In genomic region chr9:17764306-17764705, GRCh38 we compare ENCODE assay signal across 8 cellular contexts.
"Had no signal": no experiment of that assay in that cellular context is flagged by ENCODE, and none has a peak within 500 bp of the region (broad histone marks: within the 10 kb centered on the region; RNA-seq: fewer than 3 reads in every experiment).

No MANE protein-coding gene starts in this region.

- H3K36me3 ChIP-seq: HAP-1 had no signal

- DNase-seq: GM23248, GOT3, H7, H9, HFFc6 had no signal

- H3K27ac ChIP-seq: GM23248 had no signal

- H3K4me2 ChIP-seq: GM23338 had no signal

- ATAC-seq: GM23338, HCT116 had no signal

- H3K4me3 ChIP-seq: GM23248, GM23338, HAP-1 had no signal

- H3K9ac ChIP-seq: GM23248 had no signal

- H3K27ac Mint-ChIP-seq: GM23338, HFFc6 had no signal

- H3K4me1 ChIP-seq: HAP-1 had no signal

- H3K9me3 ChIP-seq: HAP-1 had no signal

- H3K9me3 Mint-ChIP-seq: GM23338, H9, HFFc6 had no signal

- H3K4me3 Mint-ChIP-seq: GM23338, H9, HFFc6 had no signal

- H2AFZ ChIP-seq: GM23248, GM23338 had no signal
